ENCODE assay signal across 21 cellular contexts in the genomic region with DNA sequence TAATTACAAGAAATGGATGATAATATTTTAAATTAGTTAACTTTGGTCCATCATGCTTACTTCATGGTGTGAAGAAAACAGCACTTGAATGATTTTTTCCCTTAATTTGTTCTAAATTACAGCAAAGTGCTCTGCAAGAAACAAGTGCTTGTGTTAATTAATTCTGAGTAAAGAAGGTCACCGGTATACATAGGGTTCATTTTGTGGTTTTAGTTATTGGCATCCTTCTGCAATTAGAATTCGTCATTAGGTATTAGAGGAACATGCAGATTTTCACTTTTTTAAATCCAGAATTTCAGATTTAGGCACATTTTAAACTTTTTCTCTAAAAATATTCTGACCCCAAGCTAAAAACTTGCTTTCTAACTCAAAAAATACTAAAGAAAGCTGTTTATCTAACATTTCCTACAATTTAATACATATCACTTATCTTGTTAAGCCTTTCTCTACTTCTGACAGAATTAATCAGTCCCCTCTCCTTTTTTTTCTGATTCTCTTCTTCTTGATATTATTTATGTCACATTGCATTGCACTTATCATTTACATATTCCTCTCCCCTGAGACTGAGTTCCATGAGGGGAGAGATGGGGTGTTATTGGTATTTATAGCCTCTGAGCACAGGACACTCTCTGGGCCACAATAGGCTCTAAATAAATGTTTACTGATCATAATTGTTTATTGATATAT. TPM values are rescaled to one million over a fixed set of nuclear protein-coding genes. Genes with fewer than 3 reads are reported as not detected.
DNase-seq lines count a peak whose midpoint lies in the region; ATAC-seq and TF ChIP-seq lines count a peak whose summit lies in the region.
"Had no signal": no experiment of that assay in that cellular context is flagged by ENCODE, and none has a peak within 500 bp of the region (broad histone marks: within the 10 kb centered on the region; RNA-seq: fewer than 3 reads in every experiment).

No MANE protein-coding gene starts in this region.

- intact Hi-C loops in stomach (cut with DNase I; ENCODE audit: low total_unique reads) = no loop called here
- intact Hi-C loops in posterior vena cava (cut with DNase I) = no loop called here

- H3K4me1 Mint-ChIP-seq in IgD-negative memory B cell (peaks cover 19 to 28% (median 22%) of the 10 kb centered on the region in 3 donors), memory B cell (peaks cover 14% of the 10 kb centered on the region)

- H3K4me3 ChIP-seq in stomach = no peak overlapping the region
- H3K4me3 ChIP-seq: adrenal gland, K562, sigmoid colon, thoracic aorta had no signal

- no peaks in the 10 kb centered on the region for H3K36me3 ChIP-seq in stomach
- H3K36me3 ChIP-seq: adrenal gland, sigmoid colon, thoracic aorta had no signal

- no peaks in the 10 kb centered on the region for H3K27me3 ChIP-seq in stomach
- H3K27me3 ChIP-seq: adrenal gland, sigmoid colon had no signal

- H3K27me3 Mint-ChIP-seq in IgD-negative memory B cell = no peaks in the 10 kb centered on the region
- H3K27me3 Mint-ChIP-seq in memory B cell = no peaks in the 10 kb centered on the region

- H3K36me3 Mint-ChIP-seq in IgD-negative memory B cell (peaks cover under 1% of the 10 kb centered on the region), memory B cell (no peaks in the 10 kb centered on the region)

- no peak overlapping the region for H3K27ac ChIP-seq in stomach
- H3K27ac ChIP-seq: adrenal gland, sigmoid colon had no signal

- H3K4me1 ChIP-seq in stomach = peaks cover 0 to 12% (median 3%) of the 10 kb centered on the region in 4 donors
- H3K4me1 ChIP-seq: adrenal gland had no signal

- CTCF ChIA-PET in GM10248 (lab: Yijun Ruan, JAX) = interaction anchor here (1.2 to 7.5 kb wide), 3 partner anchors 12 to 25 kb away, joined by 3 to 50 read pairs (median 4); no protein-coding TSS in a partner anchor

- no peak for DNase-seq in memory B cell (ENCODE audit: low spot score in 2 of 2)
- DNase-seq in GM10248 (ENCODE audit: extremely low spot score) = no peak
- DNase-seq in cerebellum (ENCODE audit: low spot score) = no peak
- no peak for DNase-seq in stomach
- DNase-seq in posterior vena cava (ENCODE audit: low spot score) = no peak
- DNase-seq: activated CD4-positive, CD25-positive, alpha-beta regulatory T cell; Calu3; central memory CD4-positive, alpha-beta T cell; left colon; NCI-H1417 treated with DMSO at 0.1 percent for 48 hours; NCI-H226; SHP77 treated with DMSO at 0.1 percent for 48 hours; sigmoid colon; stimulated activated CD4-positive, alpha-beta T cell treated with anti-CD3 and anti-CD28 coated beads, Interleukin-2, amount 100 ng/mL, for 48 hours had no signal

- POLR2A ChIA-PET in GM10248 (lab: Yijun Ruan, JAX) = no interaction called here

- H3K4me3 Mint-ChIP-seq in IgD-negative memory B cell (peak overlapping the region in 3 of 4 donors; percentile 8 to 81 (median 78)), memory B cell (peak overlapping the region; percentile 5)

- H3K27ac Mint-ChIP-seq in IgD-negative memory B cell (peak overlapping the region in 2 of 3 donors; percentile 9 to 90), memory B cell (peak overlapping the region; percentile 30)

- WGBS in stomach, 5 donors = 77 to 90% (median 79%) methylated on average over 2 of the region's 2 CpGs

- peaks cover 0 to 7% (median 2%) of the 10 kb centered on the region in 3 donors for H3K9me3 Mint-ChIP-seq in IgD-negative memory B cell
- peaks cover 1% of the 10 kb centered on the region for H3K9me3 Mint-ChIP-seq in memory B cell

- TF ChIP-seq CTCF in GM10248 (IDR thresholded peaks at IDR 0.05; ENCODE audit: control extremely low read depth, extremely low read depth, low read depth, missing control alignments) (no peak), stomach (IDR thresholded peaks at IDR 0.05) (no peak)

- no peak for TF ChIP-seq EP300 in stomach (IDR thresholded peaks at IDR 0.05)

- peaks cover 0 to 8% (median 3%) of the 10 kb centered on the region in 4 donors for H3K9me3 ChIP-seq in stomach
- H3K9me3 ChIP-seq: adrenal gland had no signal

- no peak for TF ChIP-seq POLR2A in stomach (IDR thresholded peaks at IDR 0.05)

- ATAC-seq in GM18502 (IDR thresholded peaks at IDR 0.05; ENCODE audit: poor library complexity, unreplicated experiment) (peak; percentile 65), GM21528 (IDR thresholded peaks at IDR 0.05; ENCODE audit: low FRiP score, unreplicated experiment) (peak; percentile 60), memory B cell (ENCODE audit: low read depth) (peak; percentile 15)
- ATAC-seq: K562, left colon had no signal

RNA-seq across cellular contexts. Expression of a gene that starts 28.6 kb away (rescaled TPM):
- polyA plus RNA-seq in IgD-negative memory B cell = 28.1 TPM
- 2.9 TPM for total RNA-seq in cerebellum
- total RNA-seq in stomach = 10 to 100 TPM in 2 of 5 donors, 1 to 10 TPM in 2, not detected in 1; 4.5 to 26.8 (median 12.9) TPM
- polyA plus RNA-seq in stomach = 1 to 10 TPM; 1.4 to 4.3 (median 3.1) TPM
- total RNA-seq in posterior vena cava = 1 to 10 TPM; 2.8 to 4.3 TPM
- total RNA-seq: G401 had no signal

Comparison
In these comparisons a context has a peak if more than half of its experiments do, and no peak if none do; other contexts are left out.
1. ATAC-seq: peak in every context shown above with its lines; median percentile 65 in GM18502; 60 in GM21528; 15 in memory B cell.